1 cellular context compared by ENCODE assay signal in genomic region chr5:171989946-171990712, GRCh38.
TF ChIP-seq lines count a peak whose summit lies in the region.

No MANE protein-coding gene starts in this region.

TF ChIP-seq in GM23338, 12 proteins besides CTCF, POLR2A, EP300 and RAD21 (continued from another document):
- TF ChIP-seq, protein P1, sequence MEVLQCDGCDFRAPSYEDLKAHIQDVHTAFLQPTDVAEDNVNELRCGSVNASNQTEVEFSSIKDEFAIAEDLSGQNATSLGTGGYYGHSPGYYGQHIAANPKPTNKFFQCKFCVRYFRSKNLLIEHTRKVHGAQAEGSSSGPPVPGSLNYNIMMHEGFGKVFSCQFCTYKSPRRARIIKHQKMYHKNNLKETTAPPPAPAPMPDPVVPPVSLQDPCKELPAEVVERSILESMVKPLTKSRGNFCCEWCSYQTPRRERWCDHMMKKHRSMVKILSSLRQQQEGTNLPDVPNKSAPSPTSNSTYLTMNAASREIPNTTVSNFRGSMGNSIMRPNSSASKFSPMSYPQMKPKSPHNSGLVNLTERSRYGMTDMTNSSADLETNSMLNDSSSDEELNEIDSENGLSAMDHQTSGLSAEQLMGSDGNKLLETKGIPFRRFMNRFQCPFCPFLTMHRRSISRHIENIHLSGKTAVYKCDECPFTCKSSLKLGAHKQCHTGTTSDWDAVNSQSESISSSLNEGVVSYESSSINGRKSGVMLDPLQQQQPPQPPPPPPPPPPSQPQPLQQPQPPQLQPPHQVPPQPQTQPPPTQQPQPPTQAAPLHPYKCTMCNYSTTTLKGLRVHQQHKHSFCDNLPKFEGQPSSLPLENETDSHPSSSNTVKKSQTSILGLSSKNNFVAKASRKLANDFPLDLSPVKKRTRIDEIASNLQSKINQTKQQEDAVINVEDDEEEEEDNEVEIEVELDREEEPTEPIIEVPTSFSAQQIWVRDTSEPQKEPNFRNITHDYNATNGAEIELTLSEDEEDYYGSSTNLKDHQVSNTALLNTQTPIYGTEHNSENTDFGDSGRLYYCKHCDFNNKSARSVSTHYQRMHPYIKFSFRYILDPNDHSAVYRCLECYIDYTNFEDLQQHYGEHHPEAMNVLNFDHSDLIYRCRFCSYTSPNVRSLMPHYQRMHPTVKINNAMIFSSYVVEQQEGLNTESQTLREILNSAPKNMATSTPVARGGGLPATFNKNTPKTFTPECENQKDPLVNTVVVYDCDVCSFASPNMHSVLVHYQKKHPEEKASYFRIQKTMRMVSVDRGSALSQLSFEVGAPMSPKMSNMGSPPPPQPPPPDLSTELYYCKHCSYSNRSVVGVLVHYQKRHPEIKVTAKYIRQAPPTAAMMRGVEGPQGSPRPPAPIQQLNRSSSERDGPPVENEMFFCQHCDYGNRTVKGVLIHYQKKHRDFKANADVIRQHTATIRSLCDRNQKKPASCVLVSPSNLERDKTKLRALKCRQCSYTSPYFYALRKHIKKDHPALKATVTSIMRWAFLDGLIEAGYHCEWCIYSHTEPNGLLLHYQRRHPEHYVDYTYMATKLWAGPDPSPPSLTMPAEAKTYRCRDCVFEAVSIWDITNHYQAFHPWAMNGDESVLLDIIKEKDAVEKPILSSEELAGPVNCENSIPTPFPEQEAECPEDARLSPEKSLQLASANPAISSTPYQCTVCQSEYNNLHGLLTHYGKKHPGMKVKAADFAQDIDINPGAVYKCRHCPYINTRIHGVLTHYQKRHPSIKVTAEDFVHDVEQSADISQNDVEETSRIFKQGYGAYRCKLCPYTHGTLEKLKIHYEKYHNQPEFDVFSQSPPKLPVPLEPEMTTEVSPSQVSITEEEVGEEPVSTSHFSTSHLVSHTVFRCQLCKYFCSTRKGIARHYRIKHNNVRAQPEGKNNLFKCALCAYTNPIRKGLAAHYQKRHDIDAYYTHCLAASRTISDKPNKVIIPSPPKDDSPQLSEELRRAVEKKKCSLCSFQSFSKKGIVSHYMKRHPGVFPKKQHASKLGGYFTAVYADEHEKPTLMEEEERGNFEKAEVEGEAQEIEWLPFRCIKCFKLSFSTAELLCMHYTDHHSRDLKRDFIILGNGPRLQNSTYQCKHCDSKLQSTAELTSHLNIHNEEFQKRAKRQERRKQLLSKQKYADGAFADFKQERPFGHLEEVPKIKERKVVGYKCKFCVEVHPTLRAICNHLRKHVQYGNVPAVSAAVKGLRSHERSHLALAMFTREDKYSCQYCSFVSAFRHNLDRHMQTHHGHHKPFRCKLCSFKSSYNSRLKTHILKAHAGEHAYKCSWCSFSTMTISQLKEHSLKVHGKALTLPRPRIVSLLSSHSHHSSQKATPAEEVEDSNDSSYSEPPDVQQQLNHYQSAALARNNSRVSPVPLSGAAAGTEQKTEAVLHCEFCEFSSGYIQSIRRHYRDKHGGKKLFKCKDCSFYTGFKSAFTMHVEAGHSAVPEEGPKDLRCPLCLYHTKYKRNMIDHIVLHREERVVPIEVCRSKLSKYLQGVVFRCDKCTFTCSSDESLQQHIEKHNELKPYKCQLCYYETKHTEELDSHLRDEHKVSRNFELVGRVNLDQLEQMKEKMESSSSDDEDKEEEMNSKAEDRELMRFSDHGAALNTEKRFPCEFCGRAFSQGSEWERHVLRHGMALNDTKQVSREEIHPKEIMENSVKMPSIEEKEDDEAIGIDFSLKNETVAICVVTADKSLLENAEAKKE (CRISPR knock-in tag; IDR thresholded peaks at IDR 0.05) = no peak
- TF ChIP-seq ZNF331 (CRISPR knock-in tag; IDR thresholded peaks at IDR 0.05; ENCODE audit: low read depth) (no peak), JUNB (IDR thresholded peaks at IDR 0.05; ENCODE audit: unreplicated experiment) (no peak), ETS1 (IDR thresholded peaks at IDR 0.05) (no peak), CREB1 (CRISPR knock-in tag; IDR thresholded peaks at IDR 0.05; ENCODE audit: low read depth) (no peak), ZNF114 (CRISPR knock-in tag; IDR thresholded peaks at IDR 0.05) (no peak), EZH2phosphoT487 (IDR thresholded peaks at IDR 0.05; ENCODE audit: unreplicated experiment) (no peak), POLR2AphosphoS5 (IDR thresholded peaks at IDR 0.05; ENCODE audit: low read depth) (no peak), EZH2 (IDR thresholded peaks at IDR 0.05; ENCODE audit: low read depth, unreplicated experiment) (no peak)
